Comparison of ENCODE assay signal across 1 cellular context in the genomic region with DNA sequence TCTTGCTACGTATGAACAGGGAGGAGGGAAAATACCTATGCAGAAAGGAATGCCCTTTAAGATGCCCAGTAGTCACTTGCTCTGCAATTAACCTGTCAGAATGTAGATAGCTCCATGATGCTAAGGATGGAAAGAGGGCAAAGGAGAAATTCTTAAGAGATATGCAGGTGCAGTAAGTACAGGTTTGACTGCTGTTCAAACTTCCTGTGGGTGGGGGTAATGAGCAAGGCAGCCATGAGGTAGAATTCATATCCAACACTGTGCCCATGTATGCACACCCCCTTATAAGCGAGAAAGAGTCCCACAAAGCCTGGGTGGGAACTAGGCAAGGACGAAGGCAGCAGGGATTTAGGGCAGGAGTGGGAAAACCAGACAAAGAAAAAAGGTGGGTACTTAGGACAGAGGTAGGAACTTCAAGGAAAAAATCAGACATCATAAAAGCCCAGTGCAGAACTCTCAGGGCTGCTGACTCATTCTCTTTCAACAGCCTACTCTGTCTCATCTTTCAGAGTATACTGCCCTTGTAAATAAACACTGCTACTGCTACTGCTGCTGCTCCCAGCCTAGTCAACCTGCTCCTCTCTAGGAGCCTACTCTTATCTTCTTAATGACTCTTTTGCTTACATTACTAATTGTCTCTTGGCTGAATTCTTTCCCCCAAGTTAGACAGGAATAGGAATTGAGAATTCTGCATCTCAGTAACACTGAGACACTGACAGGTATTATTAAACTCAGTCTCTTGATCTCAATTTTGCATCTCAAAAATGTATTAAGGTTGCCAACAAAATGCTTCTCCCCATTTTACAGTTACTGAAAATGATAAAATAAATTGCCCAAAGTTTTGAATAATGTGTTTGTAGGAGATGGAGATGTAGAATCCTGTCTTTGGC.
A peak's percentile ranks its signal among the peaks of the same experiment; 100 is the strongest.
TF ChIP-seq lines count a peak whose summit lies in the region.

No MANE protein-coding gene starts in this region.

TF ChIP-seq in HCT116, 20 proteins besides CTCF, POLR2A, EP300 and RAD21 (continued from another document):
- TF ChIP-seq, protein P1, sequence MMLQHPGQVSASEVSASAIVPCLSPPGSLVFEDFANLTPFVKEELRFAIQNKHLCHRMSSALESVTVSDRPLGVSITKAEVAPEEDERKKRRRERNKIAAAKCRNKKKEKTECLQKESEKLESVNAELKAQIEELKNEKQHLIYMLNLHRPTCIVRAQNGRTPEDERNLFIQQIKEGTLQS (IDR thresholded peaks at IDR 0.05), result no peak
- TF ChIP-seq ZFX (IDR thresholded peaks at IDR 0.05) (no peak), FOSL1 (IDR thresholded peaks at IDR 0.05; ENCODE audit: low read depth) (peak; percentile 48), YY1 (IDR thresholded peaks at IDR 0.05; ENCODE audit: extremely low read depth, insufficient replicate concordance, low read depth, low read length) (no peak), CEBPB (IDR thresholded peaks at IDR 0.05; ENCODE audit: low read depth) (peak; percentile 27; the same call in 1 of the 2 replicates), EZH2 (IDR thresholded peaks at IDR 0.05) (no peak), REST (IDR thresholded peaks at IDR 0.05; ENCODE audit: low read depth) (no peak), JUND (IDR thresholded peaks at IDR 0.05) (peak; percentile 52), TCF7L2 (IDR thresholded peaks at IDR 0.05; ENCODE audit: borderline replicate concordance, extremely low read depth, insufficient read depth, insufficient read length) (peak; percentile 78), CBX3 (IDR thresholded peaks at IDR 0.05; ENCODE audit: low read depth) (no peak)
